ENCODE assay signal across 9 cellular contexts in the genomic region with DNA sequence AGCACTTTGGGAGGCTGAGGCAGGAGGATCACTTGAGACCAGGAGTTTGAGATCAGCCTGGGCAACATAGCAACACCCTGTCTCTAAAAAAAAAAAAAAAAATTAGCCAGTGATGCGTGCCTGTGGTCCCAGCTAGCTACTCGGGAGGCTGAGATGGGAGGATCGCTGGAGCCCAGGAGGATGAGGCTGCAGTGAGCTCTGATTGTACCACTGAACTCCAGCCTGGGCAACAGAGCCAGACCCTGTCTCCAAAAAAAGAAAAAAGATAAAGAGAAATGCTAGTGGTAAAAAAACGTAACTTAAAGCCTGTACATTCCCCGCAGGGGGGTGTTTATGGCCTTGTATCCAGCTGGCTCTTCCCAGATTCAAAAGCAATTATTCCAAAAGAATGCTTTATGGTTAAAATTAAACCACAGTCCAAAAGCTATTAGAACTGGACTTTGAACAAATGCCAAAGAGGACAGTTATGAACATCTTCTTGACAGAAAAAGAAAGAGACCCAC. TPM values are rescaled to one million over a fixed set of nuclear protein-coding genes. Genes with fewer than 3 reads are reported as not detected.
A peak's percentile ranks its signal among the peaks of the same experiment; 100 is the strongest.
DNase-seq lines count a peak whose midpoint lies in the region; ATAC-seq, FAIRE-seq and TF ChIP-seq lines count a peak whose summit lies in the region.
"Had no signal": no experiment of that assay in that cellular context is flagged by ENCODE, and none has a peak within 500 bp of the region (broad histone marks: within the 10 kb centered on the region; RNA-seq: fewer than 3 reads in every experiment).

No MANE protein-coding gene starts in this region.

- FAIRE-seq in GM12892 (lab: Jason Lieb, UNC), result peak; percentile 51

- DNase-seq in GM12892 (ENCODE audit: insufficient read length), result no peak
- DNase-seq in SJCRH30, result peak in 1 of 2 experiments; percentile 6
- peak; percentile 7 for DNase-seq in fibroblast of mammary gland (ENCODE audit: low read depth)
- DNase-seq in retinal pigment epithelial cell (ENCODE audit: low read depth), result no peak
- no peak for DNase-seq in SIG-M5 (lab: John Stamatoyannopoulos, UW)
- no peak for DNase-seq in AG08396 (ENCODE audit: low spot score)
- no peak for DNase-seq in NCI-H146 (lab: John Stamatoyannopoulos, UW)

- H3K4me3 ChIP-seq in SJCRH30, result peak overlapping the region; percentile 56
- peak overlapping the region; percentile 50 for H3K4me3 ChIP-seq in fibroblast of mammary gland (ENCODE audit: control insufficient read depth, low read depth, low read length)
- peak overlapping the region; percentile 67 for H3K4me3 ChIP-seq in retinal pigment epithelial cell (ENCODE audit: low read length)

- H3K4me1 ChIP-seq in SJCRH30, result no peaks in the 10 kb centered on the region

- no peaks in the 10 kb centered on the region for H3K9me3 ChIP-seq in SJCRH30 (replicated peaks)
- H3K9me3 ChIP-seq: mucosa of descending colon had no signal

- no peak for ATAC-seq in esophagus mucosa

- TF ChIP-seq POLR2A in GM12892 (IDR thresholded peaks at IDR 0.05; ENCODE audit: low read depth, low read length), result no peak

- TF ChIP-seq CTCF in fibroblast of mammary gland (conservative IDR thresholded peaks at IDR 0.05; ENCODE audit: control insufficient read depth, insufficient read depth, low read depth, low read length), result no peak
- TF ChIP-seq CTCF in retinal pigment epithelial cell (conservative IDR thresholded peaks at IDR 0.05; ENCODE audit: low read depth, low read length), result no peak

- H3K27ac ChIP-seq in SJCRH30, result no peak overlapping the region

- H3K27me3 ChIP-seq in SJCRH30, result peaks cover 16% of the 10 kb centered on the region

- no peaks in the 10 kb centered on the region for H3K36me3 ChIP-seq in SJCRH30

RNA-seq across cellular contexts. Expression of gene SNX32, which starts 16.4 kb away (rescaled TPM):
- 1.7 TPM for polyA plus RNA-seq in GM12892 (2012; ENCODE audit: missing spikeins)
- 0.04 TPM in 1 of 2 replicates, not detected in the other for total RNA-seq in SJCRH30 (2014; rRNA removed; shearing (Covaris generic))
- 0.12 TPM for total RNA-seq in esophagus mucosa

RNA-seq across cellular contexts. Expression of gene OVOL1, which starts 30.5 kb away (rescaled TPM):
- polyA plus RNA-seq in GM12892 (2012; ENCODE audit: missing spikeins), result 0.53 TPM
- total RNA-seq in SJCRH30 (2014; rRNA removed; shearing (Covaris generic)), result not detected in 2 replicates
- total RNA-seq in esophagus mucosa, result 49.0 TPM

RNA-seq across cellular contexts. Expression of gene AP5B1, which starts 36.6 kb away (rescaled TPM):
- 3.5 TPM for polyA plus RNA-seq in GM12892 (2012; ENCODE audit: missing spikeins)
- total RNA-seq in SJCRH30 (2014; rRNA removed; shearing (Covaris generic)), result 1.8 and 2.0 TPM in 2 replicates
- total RNA-seq in esophagus mucosa, result 18.2 TPM

RNA-seq across cellular contexts. Expression of gene CFL1, which starts 40.6 kb away (rescaled TPM):
- 777 TPM for polyA plus RNA-seq in GM12892 (2012; ENCODE audit: missing spikeins)
- total RNA-seq in SJCRH30 (2014; rRNA removed; shearing (Covaris generic)), result 743 and 763 TPM in 2 replicates
- 645 TPM for total RNA-seq in esophagus mucosa

RNA-seq across cellular contexts. Expression of gene MUS81, which starts 42.9 kb away (rescaled TPM):
- 51.3 TPM for polyA plus RNA-seq in GM12892 (2012; ENCODE audit: missing spikeins)
- 31.1 and 35.1 TPM in 2 replicates for total RNA-seq in SJCRH30 (2014; rRNA removed; shearing (Covaris generic))
- 20.4 TPM for total RNA-seq in esophagus mucosa

Comparison
In these comparisons a context has a peak if more than half of its experiments do, and no peak if none do; other contexts are left out.
1. RNA of gene OVOL1, which starts 30.5 kb away (total RNA-seq): 49.0 TPM in esophagus mucosa (single experiment); not detected in SJCRH30; every median in the first group is over 10 times any median in the second.
2. Peak in every context shown above with its lines, with median percentiles within 50 percentile points of each other: H3K4me3 ChIP-seq.